In the genomic region with DNA sequence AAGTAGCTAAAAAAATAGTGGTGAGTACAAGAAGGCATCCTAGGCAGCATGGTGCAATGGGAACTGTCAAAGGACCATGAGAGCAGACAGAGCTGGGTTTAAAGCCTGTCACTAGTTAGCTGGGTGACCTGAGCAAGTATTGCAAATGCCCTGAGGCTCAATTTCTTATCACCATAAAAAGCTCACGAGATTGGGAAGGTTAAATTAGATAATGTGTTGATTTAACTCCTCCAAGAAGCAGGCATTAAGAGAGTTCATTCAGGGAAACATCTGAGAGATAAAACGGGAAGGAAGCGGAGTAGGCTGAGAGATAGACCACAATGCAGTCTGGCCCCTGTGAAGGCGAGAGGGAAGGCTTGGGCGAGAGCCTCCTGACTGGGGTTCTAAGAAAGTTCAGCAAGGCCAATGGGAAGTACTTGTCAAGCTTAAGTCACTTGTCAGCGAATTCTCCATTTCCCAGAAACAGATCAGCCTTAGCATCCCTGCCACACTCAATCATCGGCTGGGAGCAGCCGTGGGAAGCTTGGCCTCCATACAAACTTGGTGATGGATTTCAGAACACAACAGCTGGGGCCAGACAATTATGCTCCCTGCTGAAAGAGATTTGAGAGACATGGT, we compare ENCODE assay signal across 1 cellular context.
TF ChIP-seq lines count a peak whose summit lies in the region.

No MANE protein-coding gene starts in this region.

TF ChIP-seq in SK-N-SH treated with all-trans-retinoic acid at 6 μM for 48 hours, 23 proteins besides CTCF, POLR2A, EP300 and RAD21 (continued from another document):
- TF ChIP-seq CSRNP3 (CRISPR knock-in tag; IDR thresholded peaks at IDR 0.05) (no peak), ZFP30 (CRISPR knock-in tag; IDR thresholded peaks at IDR 0.05) (no peak), OSR1 (CRISPR knock-in tag; IDR thresholded peaks at IDR 0.05) (no peak), SNAI2 (CRISPR knock-in tag; IDR thresholded peaks at IDR 0.05) (no peak), TSHZ2 (CRISPR knock-in tag; IDR thresholded peaks at IDR 0.05) (no peak), RARB (CRISPR knock-in tag; IDR thresholded peaks at IDR 0.05) (no peak)
TF ChIP-seq in SK-N-SH treated with all-trans-retinoic acid at 6 μM for 48 hours: peak in this region for 0.
